ENCODE assay signal across 1 cellular context in the genomic region with DNA sequence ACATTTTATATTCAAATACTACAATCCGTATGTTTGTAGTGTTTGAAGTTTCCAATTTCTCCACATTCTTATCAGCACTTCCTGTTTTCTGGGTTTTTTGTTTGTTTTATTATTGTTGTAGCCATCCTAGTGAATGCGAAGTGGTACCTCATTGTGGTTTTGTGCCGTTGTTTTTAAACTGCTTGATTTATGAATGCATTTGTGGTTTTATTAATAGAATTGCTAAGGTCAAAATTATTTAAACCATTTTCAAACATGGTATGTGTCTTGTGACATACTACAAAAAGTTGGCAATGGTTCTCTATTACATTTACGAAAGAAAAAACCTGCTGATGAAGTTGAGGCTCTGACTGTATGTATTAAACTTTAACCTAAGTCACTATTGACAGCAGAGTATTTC.
TF ChIP-seq lines count a peak whose summit lies in the region.

No MANE protein-coding gene starts in this region.

TF ChIP-seq in IMR-90, 13 proteins besides CTCF, POLR2A, EP300 and RAD21 (continued from another document):
- no peak for TF ChIP-seq MXI1 (IDR thresholded peaks at IDR 0.05; ENCODE audit: borderline replicate concordance, low read depth, low read length)
- TF ChIP-seq CEBPB (IDR thresholded peaks at IDR 0.05; ENCODE audit: low read depth, low read length): no peak
- no peak for TF ChIP-seq CHD1 (IDR thresholded peaks at IDR 0.05; ENCODE audit: low read depth, low read length)
- no peak for TF ChIP-seq MAFK (IDR thresholded peaks at IDR 0.05; ENCODE audit: low read depth, low read length)
- no peak for TF ChIP-seq BHLHE40 (IDR thresholded peaks at IDR 0.05; ENCODE audit: low read depth, low read length)
- TF ChIP-seq RCOR1 (IDR thresholded peaks at IDR 0.05; ENCODE audit: insufficient replicate concordance, low read length): no peak
- TF ChIP-seq SMC3 (IDR thresholded peaks at IDR 0.05; ENCODE audit: low read depth, low read length): no peak
- no peak for TF ChIP-seq MAZ (IDR thresholded peaks at IDR 0.05; ENCODE audit: borderline replicate concordance, low read depth, low read length)
- TF ChIP-seq NFE2L2 (IDR thresholded peaks at IDR 0.05; ENCODE audit: low read depth, low read length): no peak
- no peak for TF ChIP-seq FOS (IDR thresholded peaks at IDR 0.05; ENCODE audit: low read depth, low read length)
TF ChIP-seq in IMR-90: peak in this region for 0.
